In the genomic region with DNA sequence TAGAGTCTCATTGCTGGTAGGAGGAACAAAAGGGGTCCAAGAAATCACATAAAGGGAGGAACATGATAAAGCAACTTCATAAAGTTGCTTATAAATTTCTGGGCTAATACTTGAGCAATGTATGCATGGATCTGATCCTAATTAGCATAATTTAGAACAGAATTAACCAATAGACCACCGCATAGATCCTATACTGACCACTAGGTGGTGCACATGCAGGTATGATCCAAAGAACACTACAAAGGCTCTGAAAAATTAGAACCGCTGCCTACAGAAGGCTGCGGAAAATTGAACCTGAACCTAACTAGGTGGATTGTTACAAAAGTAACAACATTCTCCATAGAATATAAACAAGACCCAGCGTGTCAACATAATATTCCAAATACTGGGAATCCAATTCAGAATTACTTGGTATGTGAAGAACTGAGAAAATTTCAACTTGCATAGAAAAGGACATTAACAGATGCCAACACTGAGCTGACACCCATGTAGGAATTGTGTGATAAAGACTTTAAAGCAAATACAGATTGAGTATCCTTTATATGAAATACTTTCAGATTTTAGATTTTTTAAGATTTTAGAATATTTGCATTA, we compare ENCODE assay signal across 9 cellular contexts. TPM values are rescaled to one million over a fixed set of nuclear protein-coding genes. Genes with fewer than 3 reads are reported as not detected.
DNase-seq lines count a peak whose midpoint lies in the region; ATAC-seq, FAIRE-seq and TF ChIP-seq lines count a peak whose summit lies in the region.
"Had no signal": no experiment of that assay in that cellular context is flagged by ENCODE, and none has a peak within 500 bp of the region (broad histone marks: within the 10 kb centered on the region; RNA-seq: fewer than 3 reads in every experiment).

No MANE protein-coding gene starts in this region.

- H3K36me3 Mint-ChIP-seq in activated naive CD4-positive, alpha-beta T cell treated with anti-CD3 and anti-CD28 coated beads, Interleukin-2, amount 50 U/mL, for 72 hours = peaks cover 6 to 13% of the 10 kb centered on the region in 2 donors

- no peaks in the 10 kb centered on the region for H3K4me1 ChIP-seq in kidney (ENCODE audit: control insufficient read depth in 1 of 2, insufficient read depth in 1 of 2, low read depth in 1 of 2, low read length in 2 of 2)

- peak; percentile 71 for ATAC-seq in GM18517 (IDR thresholded peaks at IDR 0.05; ENCODE audit: unreplicated experiment)
- peak; percentile 61 to 64 for ATAC-seq in activated naive CD4-positive, alpha-beta T cell treated with anti-CD3 and anti-CD28 coated beads, Interleukin-2, amount 50 U/mL, for 72 hours
- ATAC-seq in GM21526 (IDR thresholded peaks at IDR 0.05; ENCODE audit: low FRiP score, unreplicated experiment) = no peak

- peak; percentile 69 for DNase-seq in DMS 273 (lab: John Stamatoyannopoulos, UW; ENCODE audit: unreplicated experiment)
- DNase-seq in DMS 273 treated with DMSO at 0.1 percent for 48 hours (lab: John Stamatoyannopoulos, UW) = no peak
- DNase-seq in NCI-H1694 (lab: John Stamatoyannopoulos, UW) = peak; percentile 14
- DNase-seq in activated naive CD4-positive, alpha-beta T cell treated with anti-CD3 and anti-CD28 coated beads, Interleukin-2, amount 50 U/mL, for 72 hours (ENCODE audit: low spot score in 2 of 2) = peak in 1 of 2 donors; percentile 10
- DNase-seq in kidney = no peak
- no peak for DNase-seq in 8988T

- peak; percentile 45 for TF ChIP-seq CTCF in kidney (IDR thresholded peaks at IDR 0.05; ENCODE audit: borderline replicate concordance, extremely low read depth, insufficient read depth)

- no peaks in the 10 kb centered on the region for H3K9me3 ChIP-seq in kidney (ENCODE audit: control insufficient read depth in 1 of 2, low read length in 2 of 2)

- no peak overlapping the region for H3K27ac ChIP-seq in kidney (ENCODE audit: low read depth in 2 of 2, low read length in 2 of 2)

- no peaks in the 10 kb centered on the region for H3K9me3 Mint-ChIP-seq in activated naive CD4-positive, alpha-beta T cell treated with anti-CD3 and anti-CD28 coated beads, Interleukin-2, amount 50 U/mL, for 72 hours

- no peak overlapping the region for H3K9ac ChIP-seq in kidney (ENCODE audit: low read length in 2 of 2)

- intact Hi-C loops in kidney (cut with DNase I) = no loop called here

- no peak for FAIRE-seq in kidney (lab: Jason Lieb, UNC)
- FAIRE-seq: A204.1 had no signal

- no peak overlapping the region for H3K4me3 ChIP-seq in kidney (ENCODE audit: low read length in 2 of 2)

- H3K27ac Mint-ChIP-seq in activated naive CD4-positive, alpha-beta T cell treated with anti-CD3 and anti-CD28 coated beads, Interleukin-2, amount 50 U/mL, for 72 hours = no peak overlapping the region

- peaks cover 0 to 3% of the 10 kb centered on the region in 2 donors for H3K36me3 ChIP-seq in kidney (ENCODE audit: control insufficient read depth in 1 of 2, insufficient read depth in 2 of 2, low read length in 2 of 2)

RNA-seq across cellular contexts. Expression of gene BRCC3, which starts 23.3 kb away (rescaled TPM):
- total RNA-seq in activated naive CD4-positive, alpha-beta T cell treated with anti-CD3 and anti-CD28 coated beads, Interleukin-2, amount 50 U/mL, for 72 hours = 10 to 100 TPM; 15.7 to 31.5 TPM
- total RNA-seq in kidney = 23.0 TPM
- 14.4 TPM for polyA plus RNA-seq in kidney (ENCODE audit: insufficient read depth, low read depth, low replicate concordance)

RNA-seq across cellular contexts. Expression of gene CMC4, which starts 23.6 kb away (rescaled TPM):
- 1 to 10 TPM; 4.8 to 7.6 TPM for total RNA-seq in activated naive CD4-positive, alpha-beta T cell treated with anti-CD3 and anti-CD28 coated beads, Interleukin-2, amount 50 U/mL, for 72 hours
- total RNA-seq in kidney = 6.6 TPM
- polyA plus RNA-seq in kidney (ENCODE audit: insufficient read depth, low read depth, low replicate concordance) = 26.2 TPM

RNA-seq across cellular contexts. Expression of gene MTCP1, which starts 23.6 kb away (rescaled TPM):
- 10 to 100 TPM; 17.1 to 19.5 TPM for total RNA-seq in activated naive CD4-positive, alpha-beta T cell treated with anti-CD3 and anti-CD28 coated beads, Interleukin-2, amount 50 U/mL, for 72 hours
- total RNA-seq in kidney = 23.8 TPM
- polyA plus RNA-seq in kidney (ENCODE audit: insufficient read depth, low read depth, low replicate concordance) = 21.5 TPM

Comparison
In these comparisons a context has a peak if more than half of its experiments do, and no peak if none do; other contexts are left out.
1. DNase-seq: peak in DMS 273 (single experiment) and NCI-H1694 (single experiment); none in DMS 273 treated with DMSO at 0.1 percent for 48 hours (single experiment), kidney (single experiment) and 8988T (single experiment).